ENCODE assay signal across 14 cellular contexts in the genomic region with DNA sequence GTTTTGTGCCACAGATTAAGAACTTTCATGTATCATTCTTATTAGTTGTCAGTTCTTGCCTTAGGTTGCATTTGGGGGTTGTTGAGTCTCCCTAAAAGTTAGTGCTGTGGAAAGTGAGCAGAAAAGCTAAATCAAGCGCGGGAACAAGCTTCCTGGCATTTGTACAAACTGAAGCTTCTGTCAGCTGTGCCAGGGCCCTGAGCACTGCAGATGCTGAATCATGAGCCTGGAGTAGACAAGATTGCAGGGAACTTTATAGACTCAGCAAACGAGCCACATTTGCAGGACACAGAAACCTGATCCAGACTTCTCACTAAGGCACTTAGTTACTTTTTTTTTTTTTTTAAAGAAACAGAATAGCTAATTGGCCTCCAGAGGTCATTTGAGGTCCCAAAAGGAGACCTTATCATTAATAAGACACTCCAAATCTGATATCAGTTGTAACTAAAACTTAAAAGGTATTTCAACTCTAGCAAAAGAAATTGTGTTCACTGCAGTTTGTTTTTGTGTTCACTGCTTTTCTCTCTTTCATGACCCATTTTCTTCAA.
DNase-seq lines count a peak whose midpoint lies in the region; ATAC-seq and TF ChIP-seq lines count a peak whose summit lies in the region.
"Had no signal": no experiment of that assay in that cellular context is flagged by ENCODE, and none has a peak within 500 bp of the region (broad histone marks: within the 10 kb centered on the region; RNA-seq: fewer than 3 reads in every experiment).

No MANE protein-coding gene starts in this region.

- H3K36me3 ChIP-seq in HEK293 (ENCODE audit: control insufficient read depth in 2 of 2, insufficient read depth in 1 of 2, low read length in 2 of 2) (no peaks in the 10 kb centered on the region), gastrocnemius medialis (no peaks in the 10 kb centered on the region)

- no peaks in the 10 kb centered on the region for H3K27me3 ChIP-seq in gastrocnemius medialis

- CTCF ChIA-PET in HEK293 (lab: Yijun Ruan, JAX) = no interaction called here
- CTCF ChIA-PET in activated CD4-positive, alpha-beta memory T cell treated with anti-CD3 and anti-CD28 coated beads, Interleukin-2, amount 10 ng/mL, durations not matched to agents 7 days and 5 days (lab: Charles Lee) = no interaction called here

- H3K4me3 Mint-ChIP-seq in activated CD4-positive, alpha-beta memory T cell treated with anti-CD3 and anti-CD28 coated beads, Interleukin-2, amount 10 ng/mL, durations not matched to agents 7 days and 5 days = no peak overlapping the region
- H3K4me3 Mint-ChIP-seq: activated CD8-positive, alpha-beta memory T cell treated with anti-CD3 and anti-CD28 coated beads, Interleukin-2, amount 10 ng/mL, durations not matched to agents 7 days and 5 days; naive B cell had no signal

- peak; percentile 99 to 100 for ATAC-seq in gastrocnemius medialis
- ATAC-seq: activated CD8-positive, alpha-beta memory T cell treated with anti-CD3 and anti-CD28 coated beads, Interleukin-2, amount 10 ng/mL, durations not matched to agents 7 days and 5 days; activated naive CD4-positive, alpha-beta T cell treated with anti-CD3 and anti-CD28 coated beads, Interleukin-2, amount 50 U/mL, for 72 hours had no signal

- POLR2A ChIA-PET in HEK293 (lab: Yijun Ruan, JAX) = no interaction called here
- POLR2A ChIA-PET in activated CD4-positive, alpha-beta memory T cell treated with anti-CD3 and anti-CD28 coated beads, Interleukin-2, amount 10 ng/mL, durations not matched to agents 7 days and 5 days (lab: Charles Lee) = no interaction called here

- in situ Hi-C loops in gastrocnemius medialis (cut with MboI; ENCODE audit: low sequenced_read_pairs in 4 of 4) = no loop called here

- H3K4me1 Mint-ChIP-seq in activated CD4-positive, alpha-beta memory T cell treated with anti-CD3 and anti-CD28 coated beads, Interleukin-2, amount 10 ng/mL, durations not matched to agents 7 days and 5 days = peaks cover 16% of the 10 kb centered on the region

- TF ChIP-seq CTCF in HEK293 (tag by site-specific recombination; IDR thresholded peaks at IDR 0.05) (no peak), gastrocnemius medialis (IDR thresholded peaks at IDR 0.05 in 4 of 5, conservative IDR thresholded peaks at IDR 0.05 in 1 of 5) (no peak)

- H3K9me3 ChIP-seq in HEK293 (ENCODE audit: control insufficient read depth, insufficient read depth, low read depth, low read length) = no peaks in the 10 kb centered on the region
- H3K9me3 ChIP-seq in gastrocnemius medialis = no peaks in the 10 kb centered on the region

- peaks cover 21% of the 10 kb centered on the region for H3K27me3 Mint-ChIP-seq in activated CD4-positive, alpha-beta memory T cell treated with anti-CD3 and anti-CD28 coated beads, Interleukin-2, amount 10 ng/mL, durations not matched to agents 7 days and 5 days
- H3K27me3 Mint-ChIP-seq: naive B cell had no signal

- DNase-seq in RPMI7951 (ENCODE audit: low read depth) (peak; percentile 1), fibroblast of peridontal ligament (ENCODE audit: extremely low read depth) (peak; percentile 41), gastrocnemius medialis (peak; percentile 46 to 74), NCI-H1694 (lab: John Stamatoyannopoulos, UW) (no peak), germinal center (ENCODE audit: low spot score) (no peak)
- no peak for DNase-seq in activated CD4-positive, alpha-beta memory T cell treated with anti-CD3 and anti-CD28 coated beads, Interleukin-2, amount 10 ng/mL, durations not matched to agents 7 days and 5 days
- DNase-seq: activated CD8-positive, alpha-beta memory T cell treated with anti-CD3 and anti-CD28 coated beads, Interleukin-2, amount 10 ng/mL, durations not matched to agents 7 days and 5 days; dermis blood vessel endothelial cell; MV-4-11; naive B cell; NCI-H524 treated with DMSO at 0.1 percent for 48 hours; small intestine had no signal

- no peak overlapping the region for H3K27ac Mint-ChIP-seq in activated CD4-positive, alpha-beta memory T cell treated with anti-CD3 and anti-CD28 coated beads, Interleukin-2, amount 10 ng/mL, durations not matched to agents 7 days and 5 days
- H3K27ac Mint-ChIP-seq: activated CD8-positive, alpha-beta memory T cell treated with anti-CD3 and anti-CD28 coated beads, Interleukin-2, amount 10 ng/mL, durations not matched to agents 7 days and 5 days; activated naive CD4-positive, alpha-beta T cell treated with anti-CD3 and anti-CD28 coated beads, Interleukin-2, amount 50 U/mL, for 72 hours; naive B cell had no signal

- H3K4me3 ChIP-seq in HEK293 (ENCODE audit: low read depth, low read length) (no peak overlapping the region), gastrocnemius medialis (no peak overlapping the region)

- TF ChIP-seq POLR2A in gastrocnemius medialis (IDR thresholded peaks at IDR 0.05) = no peak

- H3K4me1 ChIP-seq in HEK293 (ENCODE audit: control insufficient read depth, insufficient read depth, low read length) (peaks cover 14% of the 10 kb centered on the region; the same call in 1 of the 2 replicates), gastrocnemius medialis (peaks cover 0 to 18% of the 10 kb centered on the region in 2 donors)

- H3K27ac ChIP-seq in HEK293 (ENCODE audit: extremely low read depth, low read depth, low read length) (no peak overlapping the region), gastrocnemius medialis (peak overlapping the region; percentile 69 to 81 (median 76))

- no peaks in the 10 kb centered on the region for H3K9me3 Mint-ChIP-seq in activated CD4-positive, alpha-beta memory T cell treated with anti-CD3 and anti-CD28 coated beads, Interleukin-2, amount 10 ng/mL, durations not matched to agents 7 days and 5 days
- H3K9me3 Mint-ChIP-seq: activated naive CD4-positive, alpha-beta T cell treated with anti-CD3 and anti-CD28 coated beads, Interleukin-2, amount 50 U/mL, for 72 hours; naive B cell had no signal

- intact Hi-C loops in gastrocnemius medialis (cut with DNase I; ENCODE audit: low total_unique reads) = no loop called here

- no peaks in the 10 kb centered on the region for H3K36me3 Mint-ChIP-seq in activated CD4-positive, alpha-beta memory T cell treated with anti-CD3 and anti-CD28 coated beads, Interleukin-2, amount 10 ng/mL, durations not matched to agents 7 days and 5 days (ENCODE audit: low read depth)
- H3K36me3 Mint-ChIP-seq: activated CD8-positive, alpha-beta memory T cell treated with anti-CD3 and anti-CD28 coated beads, Interleukin-2, amount 10 ng/mL, durations not matched to agents 7 days and 5 days; activated naive CD4-positive, alpha-beta T cell treated with anti-CD3 and anti-CD28 coated beads, Interleukin-2, amount 50 U/mL, for 72 hours; naive B cell had no signal

TF ChIP-seq in HEK293, 187 proteins besides CTCF, POLR2A, EP300 and RAD21:
- TF ChIP-seq ZBTB20 (tag by site-specific recombination; IDR thresholded peaks at IDR 0.05) (peak; percentile 44; the same call in 1 of the 2 replicates), ZBTB17 (tag by site-specific recombination; IDR thresholded peaks at IDR 0.05) (0 out of 2 replicates have a peak, but pooled peaks have one; percentile 13), ZNF175 (tag by site-specific recombination; IDR thresholded peaks at IDR 0.05) (no peak)
- TF ChIP-seq, protein P1, sequence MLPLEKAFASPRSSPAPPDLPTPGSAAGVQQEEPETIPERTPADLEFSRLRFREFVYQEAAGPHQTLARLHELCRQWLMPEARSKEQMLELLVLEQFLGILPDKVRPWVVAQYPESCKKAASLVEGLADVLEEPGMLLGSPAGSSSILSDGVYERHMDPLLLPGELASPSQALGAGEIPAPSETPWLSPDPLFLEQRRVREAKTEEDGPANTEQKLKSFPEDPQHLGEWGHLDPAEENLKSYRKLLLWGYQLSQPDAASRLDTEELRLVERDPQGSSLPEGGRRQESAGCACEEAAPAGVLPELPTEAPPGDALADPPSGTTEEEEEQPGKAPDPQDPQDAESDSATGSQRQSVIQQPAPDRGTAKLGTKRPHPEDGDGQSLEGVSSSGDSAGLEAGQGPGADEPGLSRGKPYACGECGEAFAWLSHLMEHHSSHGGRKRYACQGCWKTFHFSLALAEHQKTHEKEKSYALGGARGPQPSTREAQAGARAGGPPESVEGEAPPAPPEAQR (tag by site-specific recombination; IDR thresholded peaks at IDR 0.05) = no peak

Comparison
In these comparisons a context has a peak if more than half of its experiments do, and no peak if none do; other contexts are left out.
1. DNase-seq: peak in RPMI7951 (single experiment), fibroblast of peridontal ligament (single experiment) and gastrocnemius medialis (2 of 2); none in NCI-H1694 (single experiment), activated CD4-positive, alpha-beta memory T cell treated with anti-CD3 and anti-CD28 coated beads, Interleukin-2, amount 10 ng/mL, durations not matched to agents 7 days and 5 days (single experiment) and germinal center (single experiment).